ENCODE assay signal across 15 cellular contexts in genomic region chr2:51706220-51706619, GRCh38.
"Had no signal": no experiment of that assay in that cellular context is flagged by ENCODE, and none has a peak within 500 bp of the region (broad histone marks: within the 10 kb centered on the region; RNA-seq: fewer than 3 reads in every experiment).

No MANE protein-coding gene starts in this region.

- H3K36me3 ChIP-seq: lower lobe of right lung, right lobe of liver had no signal

- H3K27me3 Mint-ChIP-seq: activated CD4-positive, alpha-beta memory T cell treated with anti-CD3 and anti-CD28 coated beads for 36 hours; activated naive CD8-positive, alpha-beta T cell; brain; central memory CD8-positive, alpha-beta T cell; naive thymus-derived CD4-positive, alpha-beta T cell had no signal

- H3K9me3 ChIP-seq: lower lobe of right lung, right lobe of liver had no signal

- H3K36me3 Mint-ChIP-seq: activated CD4-positive, alpha-beta memory T cell treated with anti-CD3 and anti-CD28 coated beads for 36 hours; activated naive CD8-positive, alpha-beta T cell; brain; naive thymus-derived CD4-positive, alpha-beta T cell had no signal

- DNase-seq: activated CD4-positive, alpha-beta memory T cell treated with anti-CD3 and anti-CD28 coated beads for 36 hours; activated CD4-positive, alpha-beta T cell treated with anti-CD3 and anti-CD28 coated beads for 1 hour; activated gamma-delta T cell; activated T-cell treated with anti-CD3 and anti-CD28 coated beads, Interleukin-2, amount 50 U/mL, for 4 hours; amygdala; lower lobe of right lung; naive thymus-derived CD4-positive, alpha-beta T cell; posterior cingulate gyrus; right lobe of liver; stimulated activated naive CD4-positive, alpha-beta T cell; trophoblast cell had no signal

- H3K4me3 ChIP-seq: hepatocyte, lower lobe of right lung, right lobe of liver had no signal

- H3K27ac ChIP-seq: hepatocyte, lower lobe of right lung, right lobe of liver had no signal

- H3K4me3 Mint-ChIP-seq: activated CD4-positive, alpha-beta memory T cell treated with anti-CD3 and anti-CD28 coated beads for 36 hours; activated naive CD8-positive, alpha-beta T cell; activated T-cell treated with anti-CD3 and anti-CD28 coated beads, Interleukin-2, amount 50 U/mL, for 4 hours; brain; central memory CD8-positive, alpha-beta T cell; naive thymus-derived CD4-positive, alpha-beta T cell had no signal

- H3K27ac Mint-ChIP-seq: activated CD4-positive, alpha-beta memory T cell treated with anti-CD3 and anti-CD28 coated beads for 36 hours; activated naive CD8-positive, alpha-beta T cell; brain; naive thymus-derived CD4-positive, alpha-beta T cell had no signal

- H3K4me1 ChIP-seq: lower lobe of right lung, right lobe of liver had no signal

- H3K27me3 ChIP-seq: hepatocyte, right lobe of liver had no signal

- H3K4me1 Mint-ChIP-seq: brain; central memory CD8-positive, alpha-beta T cell; naive thymus-derived CD4-positive, alpha-beta T cell had no signal

- ATAC-seq: activated T-cell treated with anti-CD3 and anti-CD28 coated beads, Interleukin-2, amount 50 U/mL, for 4 hours; lower lobe of right lung; naive thymus-derived CD4-positive, alpha-beta T cell; right lobe of liver had no signal
